ENCODE assay signal across 16 cellular contexts in genomic region chr5:105885266-105885665, GRCh38.
"Had no signal": no experiment of that assay in that cellular context is flagged by ENCODE, and none has a peak within 500 bp of the region (broad histone marks: within the 10 kb centered on the region; RNA-seq: fewer than 3 reads in every experiment).

No MANE protein-coding gene starts in this region.

- H3K4me1 ChIP-seq: breast epithelium, colonic mucosa, prostate gland, upper lobe of left lung had no signal

- H3K36me3 Mint-ChIP-seq: activated CD4-positive, alpha-beta memory T cell treated with anti-CD3 and anti-CD28 coated beads for 36 hours; activated naive CD8-positive, alpha-beta T cell; naive thymus-derived CD8-positive, alpha-beta T cell had no signal

- H3K27me3 Mint-ChIP-seq: activated CD4-positive, alpha-beta memory T cell treated with anti-CD3 and anti-CD28 coated beads for 36 hours; activated naive CD8-positive, alpha-beta T cell; naive thymus-derived CD8-positive, alpha-beta T cell had no signal

- H3K36me3 ChIP-seq: breast epithelium, colonic mucosa, prostate gland, upper lobe of left lung had no signal

- DNase-seq: activated CD4-positive, alpha-beta memory T cell treated with anti-CD3 and anti-CD28 coated beads for 36 hours; activated CD4-positive, alpha-beta T cell treated with anti-CD3 and anti-CD28 coated beads for 1 hour; activated gamma-delta T cell; activated T-cell treated with anti-CD3 and anti-CD28 coated beads, Interleukin-2, amount 50 U/mL, for 48 hours; colonic mucosa; effector CD4-positive, alpha-beta T cell; hypothalamus; mucosa of descending colon; naive thymus-derived CD8-positive, alpha-beta T cell; occipital lobe; stimulated activated CD4-positive, alpha-beta T cell treated with anti-CD3 and anti-CD28 coated beads, Interleukin-2, amount 100 ng/mL, for 48 hours; stimulated activated naive CD4-positive, alpha-beta T cell treated with Interleukin-2 at 50 U/mL for 16 hours; upper lobe of left lung had no signal

- H3K4me3 Mint-ChIP-seq: activated CD4-positive, alpha-beta memory T cell treated with anti-CD3 and anti-CD28 coated beads for 36 hours; activated naive CD8-positive, alpha-beta T cell; naive thymus-derived CD8-positive, alpha-beta T cell had no signal

- H3K27ac Mint-ChIP-seq: activated CD4-positive, alpha-beta memory T cell treated with anti-CD3 and anti-CD28 coated beads for 36 hours; activated naive CD8-positive, alpha-beta T cell; naive thymus-derived CD8-positive, alpha-beta T cell had no signal

- H3K27ac ChIP-seq: breast epithelium, colonic mucosa, prostate gland, upper lobe of left lung had no signal

- H3K27me3 ChIP-seq: breast epithelium, colonic mucosa, upper lobe of left lung had no signal

- H3K4me1 Mint-ChIP-seq: naive thymus-derived CD8-positive, alpha-beta T cell had no signal

- H3K4me3 ChIP-seq: breast epithelium, colonic mucosa, mucosa of descending colon, prostate gland, upper lobe of left lung had no signal

- H3K9me3 ChIP-seq: breast epithelium, colonic mucosa, mucosa of descending colon, prostate gland, upper lobe of left lung had no signal
